ENCODE assay signal across 1 cellular context in the genomic region with DNA sequence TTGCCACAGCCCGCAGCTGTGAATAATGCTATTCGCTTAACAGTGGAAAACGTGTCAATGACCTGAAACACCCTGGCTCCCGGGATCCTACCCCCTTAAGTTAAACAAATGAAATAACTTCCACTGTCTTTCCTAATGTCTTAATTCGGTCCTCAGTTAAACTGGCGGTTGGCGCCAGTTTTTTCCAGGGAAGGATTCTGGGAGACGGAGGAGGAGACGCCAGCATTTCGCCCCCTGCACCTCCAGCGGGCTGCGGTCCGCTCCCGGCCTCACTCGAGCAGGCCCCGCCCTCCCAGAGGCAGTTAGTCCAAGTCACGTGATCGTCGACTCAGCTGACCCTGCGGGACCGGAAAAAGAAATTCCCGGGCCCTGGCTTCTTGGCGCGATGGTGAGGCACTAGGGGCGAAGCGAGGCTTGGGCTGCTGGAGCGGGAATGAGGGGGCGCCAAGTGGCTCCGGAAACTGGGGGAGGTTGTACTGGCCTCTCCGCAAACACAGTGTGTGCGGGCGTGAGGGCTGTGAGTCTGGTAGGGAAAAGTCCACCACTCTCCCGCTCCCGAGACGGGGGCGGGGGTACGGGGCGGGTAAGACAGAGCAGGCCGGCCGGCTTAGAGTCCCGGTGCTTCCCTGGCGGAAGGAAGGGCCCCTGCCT.
A peak's percentile ranks its signal among the peaks of the same experiment; 100 is the strongest.
TF ChIP-seq lines count a peak whose summit lies in the region.

A gene (plus strand): TSS at position 359 of the 651 bp plus-strand sequence. CDS start 27 bp downstream, at position 386.

TF ChIP-seq in HepG2, 621 proteins besides CTCF, POLR2A, EP300 and RAD21 (continued from another document and continues in another):
- TF ChIP-seq, protein P1, sequence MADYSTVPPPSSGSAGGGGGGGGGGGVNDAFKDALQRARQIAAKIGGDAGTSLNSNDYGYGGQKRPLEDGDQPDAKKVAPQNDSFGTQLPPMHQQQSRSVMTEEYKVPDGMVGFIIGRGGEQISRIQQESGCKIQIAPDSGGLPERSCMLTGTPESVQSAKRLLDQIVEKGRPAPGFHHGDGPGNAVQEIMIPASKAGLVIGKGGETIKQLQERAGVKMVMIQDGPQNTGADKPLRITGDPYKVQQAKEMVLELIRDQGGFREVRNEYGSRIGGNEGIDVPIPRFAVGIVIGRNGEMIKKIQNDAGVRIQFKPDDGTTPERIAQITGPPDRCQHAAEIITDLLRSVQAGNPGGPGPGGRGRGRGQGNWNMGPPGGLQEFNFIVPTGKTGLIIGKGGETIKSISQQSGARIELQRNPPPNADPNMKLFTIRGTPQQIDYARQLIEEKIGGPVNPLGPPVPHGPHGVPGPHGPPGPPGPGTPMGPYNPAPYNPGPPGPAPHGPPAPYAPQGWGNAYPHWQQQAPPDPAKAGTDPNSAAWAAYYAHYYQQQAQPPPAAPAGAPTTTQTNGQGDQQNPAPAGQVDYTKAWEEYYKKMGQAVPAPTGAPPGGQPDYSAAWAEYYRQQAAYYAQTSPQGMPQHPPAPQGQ (CRISPR knock-in tag; IDR thresholded peaks at IDR 0.05; ENCODE audit: borderline replicate concordance) = no peak
- TF ChIP-seq, protein P2, sequence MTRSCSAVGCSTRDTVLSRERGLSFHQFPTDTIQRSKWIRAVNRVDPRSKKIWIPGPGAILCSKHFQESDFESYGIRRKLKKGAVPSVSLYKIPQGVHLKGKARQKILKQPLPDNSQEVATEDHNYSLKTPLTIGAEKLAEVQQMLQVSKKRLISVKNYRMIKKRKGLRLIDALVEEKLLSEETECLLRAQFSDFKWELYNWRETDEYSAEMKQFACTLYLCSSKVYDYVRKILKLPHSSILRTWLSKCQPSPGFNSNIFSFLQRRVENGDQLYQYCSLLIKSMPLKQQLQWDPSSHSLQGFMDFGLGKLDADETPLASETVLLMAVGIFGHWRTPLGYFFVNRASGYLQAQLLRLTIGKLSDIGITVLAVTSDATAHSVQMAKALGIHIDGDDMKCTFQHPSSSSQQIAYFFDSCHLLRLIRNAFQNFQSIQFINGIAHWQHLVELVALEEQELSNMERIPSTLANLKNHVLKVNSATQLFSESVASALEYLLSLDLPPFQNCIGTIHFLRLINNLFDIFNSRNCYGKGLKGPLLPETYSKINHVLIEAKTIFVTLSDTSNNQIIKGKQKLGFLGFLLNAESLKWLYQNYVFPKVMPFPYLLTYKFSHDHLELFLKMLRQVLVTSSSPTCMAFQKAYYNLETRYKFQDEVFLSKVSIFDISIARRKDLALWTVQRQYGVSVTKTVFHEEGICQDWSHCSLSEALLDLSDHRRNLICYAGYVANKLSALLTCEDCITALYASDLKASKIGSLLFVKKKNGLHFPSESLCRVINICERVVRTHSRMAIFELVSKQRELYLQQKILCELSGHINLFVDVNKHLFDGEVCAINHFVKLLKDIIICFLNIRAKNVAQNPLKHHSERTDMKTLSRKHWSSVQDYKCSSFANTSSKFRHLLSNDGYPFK (CRISPR knock-in tag; IDR thresholded peaks at IDR 0.05; ENCODE audit: borderline replicate concordance) = peak; percentile 79; the same call in 1 of the 2 replicates
- TF ChIP-seq ZNF772 (CRISPR knock-in tag; IDR thresholded peaks at IDR 0.05) (peak; percentile 54; the same call in 1 of the 2 replicates), ESRRA (CRISPR knock-in tag; IDR thresholded peaks at IDR 0.05; ENCODE audit: low read depth) (no peak), MED1 (CRISPR knock-in tag; IDR thresholded peaks at IDR 0.05) (peak; percentile 57), KDM5B (CRISPR knock-in tag; IDR thresholded peaks at IDR 0.05; ENCODE audit: borderline replicate concordance) (peak; percentile 29; the same call in 1 of the 2 replicates), FOSL1 (CRISPR knock-in tag; IDR thresholded peaks at IDR 0.05; ENCODE audit: borderline replicate concordance) (no peak), TCF7L2 (IDR thresholded peaks at IDR 0.05; ENCODE audit: low read depth, low read length) (no peak), RORA (CRISPR knock-in tag; IDR thresholded peaks at IDR 0.05) (no peak), FOXJ3 (CRISPR knock-in tag; IDR thresholded peaks at IDR 0.05; ENCODE audit: borderline replicate concordance) (no peak), ZNF775 (CRISPR knock-in tag; IDR thresholded peaks at IDR 0.05; ENCODE audit: borderline replicate concordance) (no peak), SOX13 (IDR thresholded peaks at IDR 0.05) (no peak), SOX13 (CRISPR knock-in tag; conservative IDR thresholded peaks at IDR 0.05 in 1 of 2, IDR thresholded peaks at IDR 0.05 in 1 of 2) (no peak), PAWR (CRISPR knock-in tag; IDR thresholded peaks at IDR 0.05; ENCODE audit: borderline replicate concordance) (no peak), ZNF382 (CRISPR knock-in tag; IDR thresholded peaks at IDR 0.05; ENCODE audit: borderline replicate concordance) (no peak), ZSCAN21 (CRISPR knock-in tag; IDR thresholded peaks at IDR 0.05; ENCODE audit: borderline replicate concordance) (peak; percentile 89; the same call in 1 of the 2 replicates), SNRNP70 (IDR thresholded peaks at IDR 0.05; ENCODE audit: low read depth, low read length) (no peak), KLF16 (CRISPR knock-in tag; IDR thresholded peaks at IDR 0.05) (peak in 1 of 2 experiments; percentile 86; a peak in 2 of 4 replicates), DNMT1 (CRISPR knock-in tag; IDR thresholded peaks at IDR 0.05) (no peak), ZNF792 (CRISPR knock-in tag; IDR thresholded peaks at IDR 0.05) (peak; percentile 87), TGIF2 (CRISPR knock-in tag; IDR thresholded peaks at IDR 0.05) (peak; percentile 90), ZNF350 (CRISPR knock-in tag; IDR thresholded peaks at IDR 0.05; ENCODE audit: borderline replicate concordance, low read depth) (peak; percentile 92), SALL2 (CRISPR knock-in tag; IDR thresholded peaks at IDR 0.05) (peak; percentile 55; the same call in 1 of the 2 replicates), SALL1 (CRISPR knock-in tag; IDR thresholded peaks at IDR 0.05) (peak; percentile 90), ZNF235 (CRISPR knock-in tag; IDR thresholded peaks at IDR 0.05; ENCODE audit: borderline replicate concordance) (0 out of 2 replicates have a peak, but pooled peaks have one; percentile 27), CREM (IDR thresholded peaks at IDR 0.05) (peak; percentile 63; the same call in 1 of the 2 replicates), CREM (CRISPR knock-in tag; IDR thresholded peaks at IDR 0.05) (no peak), ZNF335 (CRISPR knock-in tag; IDR thresholded peaks at IDR 0.05) (peak; percentile 89), FOXO1 (CRISPR knock-in tag; IDR thresholded peaks at IDR 0.05) (0 out of 2 replicates have a peak, but pooled peaks have one; percentile 19), HNRNPK (IDR thresholded peaks at IDR 0.05; ENCODE audit: low read depth, low read length, poor library complexity, severe bottlenecking) (no peak), ZZZ3 (CRISPR knock-in tag; IDR thresholded peaks at IDR 0.05; ENCODE audit: borderline replicate concordance) (peak; percentile 92; the same call in 1 of the 2 replicates), MZF1 (CRISPR knock-in tag; IDR thresholded peaks at IDR 0.05; ENCODE audit: borderline replicate concordance) (no peak)
- TF ChIP-seq, protein P3, sequence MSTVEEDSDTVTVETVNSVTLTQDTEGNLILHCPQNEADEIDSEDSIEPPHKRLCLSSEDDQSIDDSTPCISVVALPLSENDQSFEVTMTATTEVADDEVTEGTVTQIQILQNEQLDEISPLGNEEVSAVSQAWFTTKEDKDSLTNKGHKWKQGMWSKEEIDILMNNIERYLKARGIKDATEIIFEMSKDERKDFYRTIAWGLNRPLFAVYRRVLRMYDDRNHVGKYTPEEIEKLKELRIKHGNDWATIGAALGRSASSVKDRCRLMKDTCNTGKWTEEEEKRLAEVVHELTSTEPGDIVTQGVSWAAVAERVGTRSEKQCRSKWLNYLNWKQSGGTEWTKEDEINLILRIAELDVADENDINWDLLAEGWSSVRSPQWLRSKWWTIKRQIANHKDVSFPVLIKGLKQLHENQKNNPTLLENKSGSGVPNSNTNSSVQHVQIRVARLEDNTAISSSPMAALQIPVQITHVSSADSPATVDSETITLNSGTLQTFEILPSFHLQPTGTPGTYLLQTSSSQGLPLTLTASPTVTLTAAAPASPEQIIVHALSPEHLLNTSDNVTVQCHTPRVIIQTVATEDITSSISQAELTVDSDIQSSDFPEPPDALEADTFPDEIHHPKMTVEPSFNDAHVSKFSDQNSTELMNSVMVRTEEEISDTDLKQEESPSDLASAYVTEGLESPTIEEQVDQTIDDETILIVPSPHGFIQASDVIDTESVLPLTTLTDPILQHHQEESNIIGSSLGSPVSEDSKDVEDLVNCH (CRISPR knock-in tag; IDR thresholded peaks at IDR 0.05) = no peak
- TF ChIP-seq, protein P4, sequence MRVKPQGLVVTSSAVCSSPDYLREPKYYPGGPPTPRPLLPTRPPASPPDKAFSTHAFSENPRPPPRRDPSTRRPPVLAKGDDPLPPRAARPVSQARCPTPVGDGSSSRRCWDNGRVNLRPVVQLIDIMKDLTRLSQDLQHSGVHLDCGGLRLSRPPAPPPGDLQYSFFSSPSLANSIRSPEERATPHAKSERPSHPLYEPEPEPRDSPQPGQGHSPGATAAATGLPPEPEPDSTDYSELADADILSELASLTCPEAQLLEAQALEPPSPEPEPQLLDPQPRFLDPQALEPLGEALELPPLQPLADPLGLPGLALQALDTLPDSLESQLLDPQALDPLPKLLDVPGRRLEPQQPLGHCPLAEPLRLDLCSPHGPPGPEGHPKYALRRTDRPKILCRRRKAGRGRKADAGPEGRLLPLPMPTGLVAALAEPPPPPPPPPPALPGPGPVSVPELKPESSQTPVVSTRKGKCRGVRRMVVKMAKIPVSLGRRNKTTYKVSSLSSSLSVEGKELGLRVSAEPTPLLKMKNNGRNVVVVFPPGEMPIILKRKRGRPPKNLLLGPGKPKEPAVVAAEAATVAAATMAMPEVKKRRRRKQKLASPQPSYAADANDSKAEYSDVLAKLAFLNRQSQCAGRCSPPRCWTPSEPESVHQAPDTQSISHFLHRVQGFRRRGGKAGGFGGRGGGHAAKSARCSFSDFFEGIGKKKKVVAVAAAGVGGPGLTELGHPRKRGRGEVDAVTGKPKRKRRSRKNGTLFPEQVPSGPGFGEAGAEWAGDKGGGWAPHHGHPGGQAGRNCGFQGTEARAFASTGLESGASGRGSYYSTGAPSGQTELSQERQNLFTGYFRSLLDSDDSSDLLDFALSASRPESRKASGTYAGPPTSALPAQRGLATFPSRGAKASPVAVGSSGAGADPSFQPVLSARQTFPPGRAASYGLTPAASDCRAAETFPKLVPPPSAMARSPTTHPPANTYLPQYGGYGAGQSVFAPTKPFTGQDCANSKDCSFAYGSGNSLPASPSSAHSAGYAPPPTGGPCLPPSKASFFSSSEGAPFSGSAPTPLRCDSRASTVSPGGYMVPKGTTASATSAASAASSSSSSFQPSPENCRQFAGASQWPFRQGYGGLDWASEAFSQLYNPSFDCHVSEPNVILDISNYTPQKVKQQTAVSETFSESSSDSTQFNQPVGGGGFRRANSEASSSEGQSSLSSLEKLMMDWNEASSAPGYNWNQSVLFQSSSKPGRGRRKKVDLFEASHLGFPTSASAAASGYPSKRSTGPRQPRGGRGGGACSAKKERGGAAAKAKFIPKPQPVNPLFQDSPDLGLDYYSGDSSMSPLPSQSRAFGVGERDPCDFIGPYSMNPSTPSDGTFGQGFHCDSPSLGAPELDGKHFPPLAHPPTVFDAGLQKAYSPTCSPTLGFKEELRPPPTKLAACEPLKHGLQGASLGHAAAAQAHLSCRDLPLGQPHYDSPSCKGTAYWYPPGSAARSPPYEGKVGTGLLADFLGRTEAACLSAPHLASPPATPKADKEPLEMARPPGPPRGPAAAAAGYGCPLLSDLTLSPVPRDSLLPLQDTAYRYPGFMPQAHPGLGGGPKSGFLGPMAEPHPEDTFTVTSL (CRISPR knock-in tag; IDR thresholded peaks at IDR 0.05; ENCODE audit: borderline replicate concordance) = peak; percentile 30; the same call in 1 of the 2 replicates
- TF ChIP-seq, protein P5, sequence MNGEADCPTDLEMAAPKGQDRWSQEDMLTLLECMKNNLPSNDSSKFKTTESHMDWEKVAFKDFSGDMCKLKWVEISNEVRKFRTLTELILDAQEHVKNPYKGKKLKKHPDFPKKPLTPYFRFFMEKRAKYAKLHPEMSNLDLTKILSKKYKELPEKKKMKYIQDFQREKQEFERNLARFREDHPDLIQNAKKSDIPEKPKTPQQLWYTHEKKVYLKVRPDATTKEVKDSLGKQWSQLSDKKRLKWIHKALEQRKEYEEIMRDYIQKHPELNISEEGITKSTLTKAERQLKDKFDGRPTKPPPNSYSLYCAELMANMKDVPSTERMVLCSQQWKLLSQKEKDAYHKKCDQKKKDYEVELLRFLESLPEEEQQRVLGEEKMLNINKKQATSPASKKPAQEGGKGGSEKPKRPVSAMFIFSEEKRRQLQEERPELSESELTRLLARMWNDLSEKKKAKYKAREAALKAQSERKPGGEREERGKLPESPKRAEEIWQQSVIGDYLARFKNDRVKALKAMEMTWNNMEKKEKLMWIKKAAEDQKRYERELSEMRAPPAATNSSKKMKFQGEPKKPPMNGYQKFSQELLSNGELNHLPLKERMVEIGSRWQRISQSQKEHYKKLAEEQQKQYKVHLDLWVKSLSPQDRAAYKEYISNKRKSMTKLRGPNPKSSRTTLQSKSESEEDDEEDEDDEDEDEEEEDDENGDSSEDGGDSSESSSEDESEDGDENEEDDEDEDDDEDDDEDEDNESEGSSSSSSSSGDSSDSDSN (CRISPR knock-in tag; IDR thresholded peaks at IDR 0.05) = peak; percentile 69
- TF ChIP-seq, protein P6, sequence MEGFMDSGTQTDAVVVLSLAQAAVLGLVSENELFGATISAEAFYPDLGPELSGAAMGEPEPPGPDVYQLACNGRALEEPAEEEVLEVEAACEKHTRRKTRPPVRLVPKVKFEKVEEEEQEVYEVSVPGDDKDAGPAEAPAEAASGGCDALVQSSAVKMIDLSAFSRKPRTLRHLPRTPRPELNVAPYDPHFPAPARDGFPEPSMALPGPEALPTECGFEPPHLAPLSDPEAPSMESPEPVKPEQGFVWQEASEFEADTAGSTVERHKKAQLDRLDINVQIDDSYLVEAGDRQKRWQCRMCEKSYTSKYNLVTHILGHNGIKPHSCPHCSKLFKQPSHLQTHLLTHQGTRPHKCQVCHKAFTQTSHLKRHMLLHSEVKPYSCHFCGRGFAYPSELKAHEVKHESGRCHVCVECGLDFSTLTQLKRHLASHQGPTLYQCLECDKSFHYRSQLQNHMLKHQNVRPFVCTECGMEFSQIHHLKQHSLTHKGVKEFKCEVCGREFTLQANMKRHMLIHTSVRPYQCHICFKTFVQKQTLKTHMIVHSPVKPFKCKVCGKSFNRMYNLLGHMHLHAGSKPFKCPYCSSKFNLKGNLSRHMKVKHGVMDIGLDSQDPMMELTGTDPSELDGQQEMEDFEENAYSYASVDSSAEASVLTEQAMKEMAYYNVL (CRISPR knock-in tag; IDR thresholded peaks at IDR 0.05; ENCODE audit: borderline replicate concordance) = no peak
- TF ChIP-seq, protein P7, sequence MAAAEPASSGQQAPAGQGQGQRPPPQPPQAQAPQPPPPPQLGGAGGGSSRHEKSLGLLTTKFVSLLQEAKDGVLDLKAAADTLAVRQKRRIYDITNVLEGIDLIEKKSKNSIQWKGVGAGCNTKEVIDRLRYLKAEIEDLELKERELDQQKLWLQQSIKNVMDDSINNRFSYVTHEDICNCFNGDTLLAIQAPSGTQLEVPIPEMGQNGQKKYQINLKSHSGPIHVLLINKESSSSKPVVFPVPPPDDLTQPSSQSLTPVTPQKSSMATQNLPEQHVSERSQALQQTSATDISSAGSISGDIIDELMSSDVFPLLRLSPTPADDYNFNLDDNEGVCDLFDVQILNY (CRISPR knock-in tag; conservative IDR thresholded peaks at IDR 0.05) = peak; percentile 85; the same call in 1 of the 2 replicates
